1 cellular context compared by ENCODE assay signal in genomic region chr6:11143394-11144371, GRCh38.
A peak's percentile ranks its signal among the peaks of the same experiment; 100 is the strongest.
TF ChIP-seq lines count a peak whose summit lies in the region.

No MANE protein-coding gene starts in this region.

TF ChIP-seq in K562, 482 proteins besides CTCF, POLR2A, EP300 and RAD21 (continued from another document):
- TF ChIP-seq GTF2B (IDR thresholded peaks at IDR 0.05; ENCODE audit: extremely low read depth, insufficient read length) (no peak), L3MBTL2 (IDR thresholded peaks at IDR 0.05) (peak; percentile 100), EHMT2 (IDR thresholded peaks at IDR 0.05) (peak; percentile 98), CBX1 (IDR thresholded peaks at IDR 0.05; ENCODE audit: low read depth) (peak; percentile 58; the same call in 1 of the 2 replicates), FOXK1 (CRISPR knock-in tag; IDR thresholded peaks at IDR 0.05; ENCODE audit: borderline replicate concordance) (no peak), NCOA2 (IDR thresholded peaks at IDR 0.05; ENCODE audit: partially characterized antibody in 2 of 2) (no peak), SMARCC2 (IDR thresholded peaks at IDR 0.05; ENCODE audit: low read depth) (peak; percentile 93), ZSCAN32 (CRISPR knock-in tag; IDR thresholded peaks at IDR 0.05) (no peak), ZBTB11 (CRISPR knock-in tag; IDR thresholded peaks at IDR 0.05) (peak in 1 of 3 experiments; percentile 66; a peak in 2 of 6 replicates), UBTF (IDR thresholded peaks at IDR 0.05; ENCODE audit: borderline replicate concordance in 1 of 2, low read depth in 2 of 2, low read length in 2 of 2) (0 out of 4 replicates have a peak, but pooled peaks of 1 of the 2 experiments have one; percentile 32), LARP7 (IDR thresholded peaks at IDR 0.05) (peak; percentile 35; the same call in 1 of the 2 replicates), ZFPM2 (CRISPR knock-in tag; IDR thresholded peaks at IDR 0.05) (no peak), ARID1B (IDR thresholded peaks at IDR 0.05) (peak; percentile 92), MAZ (CRISPR knock-in tag; conservative IDR thresholded peaks at IDR 0.05 in 1 of 2, IDR thresholded peaks at IDR 0.05 in 1 of 2) (peak in 1 of 2 experiments; percentile 50; a peak in 1 of 4 replicates), MAFF (IDR thresholded peaks at IDR 0.05; ENCODE audit: low read length) (peak; percentile 87), NFE2L1 (tag; IDR thresholded peaks at IDR 0.05; ENCODE audit: borderline replicate concordance, low read depth) (peak; percentile 69; the same call in 1 of the 2 replicates), KDM1A (IDR thresholded peaks at IDR 0.05) (no peak)
